Comparison of ENCODE assay signal across 1 cellular context in the genomic region with DNA sequence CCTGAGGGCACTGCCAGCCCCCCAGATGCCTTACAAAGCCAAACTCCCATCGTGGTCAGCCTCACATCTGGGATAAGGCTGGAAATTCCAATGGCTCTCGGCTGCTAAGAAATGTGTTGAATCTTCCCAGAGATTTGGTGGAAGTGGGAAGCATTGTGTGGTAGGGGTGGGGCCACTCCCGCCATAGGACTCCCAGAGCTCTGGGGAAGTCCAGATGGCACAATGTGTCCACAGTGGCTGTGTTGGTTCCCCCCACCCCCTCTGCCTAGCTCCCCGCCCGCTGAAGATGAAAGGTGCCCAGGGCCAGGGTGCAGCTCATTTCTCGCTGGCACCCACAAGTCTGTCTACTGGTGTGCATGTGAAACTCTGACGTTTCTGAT.
TF ChIP-seq lines count a peak whose summit lies in the region.

No MANE protein-coding gene starts in this region.

TF ChIP-seq in GM23338, 12 proteins besides CTCF, POLR2A, EP300 and RAD21 (continued from another document):
- TF ChIP-seq ETS1 (IDR thresholded peaks at IDR 0.05), result no peak
- no peak for TF ChIP-seq STAT1 (IDR thresholded peaks at IDR 0.05; ENCODE audit: unreplicated experiment)
- TF ChIP-seq NANOG (IDR thresholded peaks at IDR 0.05; ENCODE audit: borderline replicate concordance), result no peak
- TF ChIP-seq, protein P1, sequence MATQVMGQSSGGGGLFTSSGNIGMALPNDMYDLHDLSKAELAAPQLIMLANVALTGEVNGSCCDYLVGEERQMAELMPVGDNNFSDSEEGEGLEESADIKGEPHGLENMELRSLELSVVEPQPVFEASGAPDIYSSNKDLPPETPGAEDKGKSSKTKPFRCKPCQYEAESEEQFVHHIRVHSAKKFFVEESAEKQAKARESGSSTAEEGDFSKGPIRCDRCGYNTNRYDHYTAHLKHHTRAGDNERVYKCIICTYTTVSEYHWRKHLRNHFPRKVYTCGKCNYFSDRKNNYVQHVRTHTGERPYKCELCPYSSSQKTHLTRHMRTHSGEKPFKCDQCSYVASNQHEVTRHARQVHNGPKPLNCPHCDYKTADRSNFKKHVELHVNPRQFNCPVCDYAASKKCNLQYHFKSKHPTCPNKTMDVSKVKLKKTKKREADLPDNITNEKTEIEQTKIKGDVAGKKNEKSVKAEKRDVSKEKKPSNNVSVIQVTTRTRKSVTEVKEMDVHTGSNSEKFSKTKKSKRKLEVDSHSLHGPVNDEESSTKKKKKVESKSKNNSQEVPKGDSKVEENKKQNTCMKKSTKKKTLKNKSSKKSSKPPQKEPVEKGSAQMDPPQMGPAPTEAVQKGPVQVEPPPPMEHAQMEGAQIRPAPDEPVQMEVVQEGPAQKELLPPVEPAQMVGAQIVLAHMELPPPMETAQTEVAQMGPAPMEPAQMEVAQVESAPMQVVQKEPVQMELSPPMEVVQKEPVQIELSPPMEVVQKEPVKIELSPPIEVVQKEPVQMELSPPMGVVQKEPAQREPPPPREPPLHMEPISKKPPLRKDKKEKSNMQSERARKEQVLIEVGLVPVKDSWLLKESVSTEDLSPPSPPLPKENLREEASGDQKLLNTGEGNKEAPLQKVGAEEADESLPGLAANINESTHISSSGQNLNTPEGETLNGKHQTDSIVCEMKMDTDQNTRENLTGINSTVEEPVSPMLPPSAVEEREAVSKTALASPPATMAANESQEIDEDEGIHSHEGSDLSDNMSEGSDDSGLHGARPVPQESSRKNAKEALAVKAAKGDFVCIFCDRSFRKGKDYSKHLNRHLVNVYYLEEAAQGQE (IDR thresholded peaks at IDR 0.05; ENCODE audit: unreplicated experiment), result no peak
- no peak for TF ChIP-seq EZH2 (IDR thresholded peaks at IDR 0.05; ENCODE audit: low read depth, unreplicated experiment)
- TF ChIP-seq POLR2AphosphoS5 (IDR thresholded peaks at IDR 0.05; ENCODE audit: low read depth), result no peak
- no peak for TF ChIP-seq ZNF331 (CRISPR knock-in tag; IDR thresholded peaks at IDR 0.05; ENCODE audit: low read depth)
- no peak for TF ChIP-seq ZNF462 (CRISPR knock-in tag; IDR thresholded peaks at IDR 0.05)
- no peak for TF ChIP-seq EZH2phosphoT487 (IDR thresholded peaks at IDR 0.05; ENCODE audit: unreplicated experiment)
- TF ChIP-seq CREB1 (CRISPR knock-in tag; IDR thresholded peaks at IDR 0.05; ENCODE audit: low read depth), result no peak
